Comparison of ENCODE assay signal across 28 cellular contexts in genomic region chr18:36073676-36074075, GRCh38.
"Had no signal": no experiment of that assay in that cellular context is flagged by ENCODE, and none has a peak within 500 bp of the region (broad histone marks: within the 10 kb centered on the region; RNA-seq: fewer than 3 reads in every experiment).

No MANE protein-coding gene starts in this region.

- H2AFZ ChIP-seq: hepatocyte had no signal

- H3K4me3 ChIP-seq: coronary artery, esophagus squamous epithelium, gastroesophageal sphincter, heart left ventricle, hepatocyte, left lung, ovary, psoas muscle, sigmoid colon, stomach, thyroid gland, vagina had no signal

- H3K27me3 ChIP-seq: foreskin keratinocyte, hepatocyte, ovary, sigmoid colon, thyroid gland, vagina had no signal

- DNase-seq: dermis blood vessel endothelial cell; effector memory CD8-positive, alpha-beta T cell; erythroblast; esophagus squamous epithelium; foreskin keratinocyte; heart left ventricle; left cardiac atrium; left lung; mesendoderm; midbrain; naive thymus-derived CD8-positive, alpha-beta T cell; nephron progenitor cell; occipital lobe; ovary; posterior cingulate gyrus; psoas muscle; right cardiac atrium; sigmoid colon; stimulated activated CD4-positive, alpha-beta T cell treated with anti-CD3 and anti-CD28 coated beads, Interleukin-2, amount 100 ng/mL, for 24 hours; stimulated activated CD4-positive, alpha-beta T cell treated with anti-CD3 and anti-CD28 coated beads, Interleukin-4, amount 100 ng/mL, for 24 hours; stimulated activated naive CD4-positive, alpha-beta T cell treated with Interleukin-2 at 50 U/mL for 16 hours; stomach; thyroid gland; trophoblast cell had no signal

- H3K4me2 ChIP-seq: hepatocyte had no signal

- H3K79me2 ChIP-seq: hepatocyte had no signal

- H3K27ac ChIP-seq: coronary artery, esophagus squamous epithelium, foreskin keratinocyte, gastroesophageal sphincter, heart left ventricle, hepatocyte, left lung, ovary, psoas muscle, sigmoid colon, stomach, thyroid gland, vagina had no signal

- H3K9me3 ChIP-seq: esophagus squamous epithelium, gastroesophageal sphincter, heart left ventricle, left lung, ovary, psoas muscle, sigmoid colon, stomach, thyroid gland, vagina had no signal

- H3K36me3 ChIP-seq: esophagus squamous epithelium, gastroesophageal sphincter, heart left ventricle, left lung, ovary, sigmoid colon, stomach, thyroid gland, vagina had no signal
